ENCODE assay signal across 15 cellular contexts in genomic region chr1:182698977-182699672, GRCh38. TPM values are rescaled to one million over a fixed set of nuclear protein-coding genes. Genes with fewer than 3 reads are reported as not detected.
DNase-seq lines count a peak whose midpoint lies in the region; ATAC-seq and TF ChIP-seq lines count a peak whose summit lies in the region.
"Had no signal": no experiment of that assay in that cellular context is flagged by ENCODE, and none has a peak within 500 bp of the region (broad histone marks: within the 10 kb centered on the region; RNA-seq: fewer than 3 reads in every experiment).

No MANE protein-coding gene starts in this region.

- no peak overlapping the region for H3K4me3 ChIP-seq in HUES64 (ENCODE audit: low read length)
- peak overlapping the region in 1 of 2 donors; percentile 28 for H3K4me3 ChIP-seq in ascending aorta
- no peak overlapping the region for H3K4me3 ChIP-seq in heart right ventricle
- peak overlapping the region in 1 of 3 donors; percentile 33 for H3K4me3 ChIP-seq in skeletal muscle tissue (ENCODE audit: low read length in 3 of 3)
- no peak overlapping the region for H3K4me3 ChIP-seq in vagina

- intact Hi-C loops in ascending aorta (cut with DNase I) (loop anchor here (5.0 kb wide), 1 partner anchor 97 kb away; the partner anchor contains the start of gene RGS16), heart right ventricle (cut with DNase I) (no loop called here), vagina (cut with DNase I) (no loop called here)

- H3K36me3 ChIP-seq in HUES64 (ENCODE audit: insufficient read depth, low read length) (no peaks in the 10 kb centered on the region), ascending aorta (no peaks in the 10 kb centered on the region), heart right ventricle (no peaks in the 10 kb centered on the region), skeletal muscle tissue (ENCODE audit: control insufficient read depth in 3 of 3, insufficient read depth in 3 of 3, low read length in 3 of 3) (no peaks in the 10 kb centered on the region), vagina (no peaks in the 10 kb centered on the region)
- H3K36me3 ChIP-seq: esophagus squamous epithelium, WERI-Rb-1 had no signal

- H3K9me3 ChIP-seq in HUES64 (ENCODE audit: insufficient read depth, low read depth, low read length) (no peaks in the 10 kb centered on the region), ascending aorta (no peaks in the 10 kb centered on the region), heart right ventricle (no peaks in the 10 kb centered on the region), skeletal muscle tissue (ENCODE audit: control insufficient read depth in 3 of 3, low read length in 3 of 3) (no peaks in the 10 kb centered on the region), vagina (no peaks in the 10 kb centered on the region)
- H3K9me3 ChIP-seq: esophagus squamous epithelium had no signal

- TF ChIP-seq CTCF in ascending aorta (IDR thresholded peaks at IDR 0.05) (no peak), heart right ventricle (IDR thresholded peaks at IDR 0.05) (no peak), vagina (IDR thresholded peaks at IDR 0.05) (no peak)

- no peak for TF ChIP-seq POLR2A in vagina (IDR thresholded peaks at IDR 0.05)

- 61% methylated on average over 9 of the region's 9 CpGs for WGBS in HUES64
- WGBS in heart right ventricle, 2 donors, result 63 to 69% methylated on average over 9 of the region's 9 CpGs

- H3K4me1 ChIP-seq in HUES64 (ENCODE audit: insufficient read depth, low read length), result peaks cover 39% of the 10 kb centered on the region
- peaks cover 6 to 35% of the 10 kb centered on the region in 2 donors for H3K4me1 ChIP-seq in ascending aorta
- H3K4me1 ChIP-seq in heart right ventricle, result peaks cover 3 to 31% (median 14%) of the 10 kb centered on the region in 9 donors
- peaks cover 6 to 14% (median 11%) of the 10 kb centered on the region in 3 donors for H3K4me1 ChIP-seq in skeletal muscle tissue (ENCODE audit: control insufficient read depth in 3 of 3, insufficient read depth in 3 of 3, low read length in 3 of 3)
- peaks cover 19% of the 10 kb centered on the region for H3K4me1 ChIP-seq in vagina

- H3K9ac ChIP-seq in HUES64 (ENCODE audit: low read depth, low read length) (peak overlapping the region; percentile 36; the same call in 1 of the 2 replicates), skeletal muscle tissue (ENCODE audit: low read depth in 1 of 3, low read length in 3 of 3) (peak overlapping the region in 1 of 3 donors; percentile 3)

- no peaks in the 10 kb centered on the region for H3K27me3 ChIP-seq in HUES64 (ENCODE audit: insufficient read depth, low read length)
- H3K27me3 ChIP-seq in ascending aorta, result no peaks in the 10 kb centered on the region
- H3K27me3 ChIP-seq in heart right ventricle, result peaks cover 0 to 7% (median 0%) of the 10 kb centered on the region in 7 donors
- no peaks in the 10 kb centered on the region for H3K27me3 ChIP-seq in skeletal muscle tissue (ENCODE audit: control insufficient read depth in 3 of 3, insufficient read depth in 3 of 3, low read length in 3 of 3)
- H3K27me3 ChIP-seq in vagina, result no peaks in the 10 kb centered on the region
- H3K27me3 ChIP-seq: esophagus squamous epithelium had no signal

- H3K27ac ChIP-seq in HUES64 (ENCODE audit: low read depth, low read length), result peak overlapping the region; percentile 27; the same call in 1 of the 2 replicates
- peak overlapping the region; percentile 6 to 16 for H3K27ac ChIP-seq in ascending aorta
- peak overlapping the region in 3 of 10 donors; percentile 10 to 26 (median 23) for H3K27ac ChIP-seq in heart right ventricle
- H3K27ac ChIP-seq in skeletal muscle tissue (ENCODE audit: low read depth, low read length), result peak overlapping the region; percentile 12
- H3K27ac ChIP-seq in vagina, result no peak overlapping the region
- H3K27ac ChIP-seq: WERI-Rb-1 had no signal

- ATAC-seq in heart right ventricle, result peak; percentile 35 to 71 (median 48)
- no peak for ATAC-seq in HG03469 (IDR thresholded peaks at IDR 0.05; ENCODE audit: unreplicated experiment)
- ATAC-seq: stimulated activated memory B cell treated with anti-CD40 and anti-IgM and Interleukin-4, amounts not matched to agents 10 μg/mL and 1 μg/mL and 100 μg/mL, for 72 hours had no signal

- peak in 1 of 2 donors; percentile 72 for DNase-seq in ascending aorta (ENCODE audit: low spot score in 2 of 2)
- peak in 1 of 2 donors; percentile 59 for DNase-seq in heart right ventricle
- no peak for DNase-seq in midbrain (lab: John Stamatoyannopoulos, UW)
- DNase-seq in hippocampal formation (lab: John Stamatoyannopoulos, UW), result no peak
- no peak for DNase-seq in vagina (ENCODE audit: extremely low spot score in 2 of 2)
- DNase-seq: activated naive CD4-positive, alpha-beta T cell treated with anti-CD3 and anti-CD28 coated beads, Interleukin-2, amount 50 U/mL, for 16 hours; esophagus squamous epithelium; GDM1; NCI-H2029; stimulated activated CD4-positive, alpha-beta T cell treated with anti-CD3 and anti-CD28 coated beads, Interleukin-4, amount 100 ng/mL, for 24 hours had no signal

RNA-seq across cellular contexts. Expression of gene RGS8, which starts 14.7 kb away (rescaled TPM):
- polyA plus RNA-seq in HUES64 (2013, experiment 1 of 2), result 0.65 TPM
- 1.1 TPM for polyA plus RNA-seq in HUES64 (2013, experiment 2 of 2)
- total RNA-seq in ascending aorta, result not detected
- under 1 TPM in 4 of 10 donors, not detected in 6; 0.05 to 0.56 (median 0.24) TPM for total RNA-seq in heart right ventricle
- polyA plus RNA-seq in heart right ventricle, result not detected
- not detected for total RNA-seq in skeletal muscle tissue
- total RNA-seq in vagina, result not detected
- total RNA-seq: esophagus squamous epithelium had no signal
